Comparison of ENCODE assay signal across 8 cellular contexts in the genomic region with DNA sequence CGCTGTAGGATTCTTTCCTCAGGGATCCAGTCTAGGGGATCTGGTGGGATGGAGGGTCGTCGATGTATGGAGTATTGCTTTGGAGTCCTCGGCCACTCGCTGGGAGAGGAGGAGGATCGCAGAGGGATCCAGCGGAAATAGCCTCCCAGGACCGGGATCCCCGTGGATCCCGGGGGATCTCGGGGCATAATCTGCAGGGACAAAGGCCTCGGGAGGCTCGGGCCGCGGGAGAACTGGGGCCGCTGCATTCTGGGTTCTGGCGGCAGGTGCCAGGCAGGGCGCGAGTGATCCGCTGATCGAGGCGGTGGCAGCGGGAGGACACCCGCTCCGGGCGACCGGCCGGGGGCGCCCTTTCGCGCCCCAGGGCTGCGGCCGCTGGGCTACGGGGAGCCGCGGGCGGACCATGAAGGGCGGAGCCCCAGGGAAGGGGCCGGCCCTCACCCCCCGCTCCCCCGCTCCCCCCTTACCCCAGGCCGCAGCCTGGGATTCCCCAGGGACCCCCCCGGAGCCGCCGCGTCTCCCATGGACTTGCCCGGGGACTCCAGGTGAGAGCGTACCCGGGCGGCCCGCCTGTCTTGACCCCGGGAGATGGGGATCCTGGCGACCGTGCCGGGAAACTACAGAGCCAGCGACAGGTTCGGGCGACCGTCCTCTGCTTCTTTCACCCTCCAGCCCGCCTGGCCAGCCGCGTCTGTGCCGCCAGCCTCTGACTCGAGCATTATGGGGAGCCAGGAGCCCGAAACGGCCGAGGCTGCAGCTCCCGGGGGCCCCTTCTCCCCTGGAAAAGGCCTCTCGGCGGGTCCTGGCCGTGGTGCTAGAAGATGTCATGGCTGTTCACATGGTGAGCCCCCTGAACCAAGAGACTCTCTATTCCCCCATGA. TPM values are rescaled to one million over a fixed set of nuclear protein-coding genes. Genes with fewer than 3 reads are reported as not detected.
DNase-seq lines count a peak whose midpoint lies in the region; ATAC-seq and TF ChIP-seq lines count a peak whose summit lies in the region.

No MANE protein-coding gene starts in this region.

- H3K27ac ChIP-seq in coronary artery, result peak overlapping the region; percentile 84 to 97
- peak overlapping the region; percentile 87 to 97 for H3K27ac ChIP-seq in liver (ENCODE audit: low read depth in 1 of 2, low read length in 2 of 2)

- WGBS in liver, result 1% methylated on average over 71 of the region's 71 CpGs

- TF ChIP-seq RAD21 in liver (IDR thresholded peaks at IDR 0.05), result peak in 1 of 2 donors; percentile 28

- no peaks in the 10 kb centered on the region for H3K27me3 ChIP-seq in liver (ENCODE audit: control insufficient read depth in 4 of 4, insufficient read depth in 4 of 4, low read length in 3 of 4)

- peak; percentile 40 for ATAC-seq in HG02943 (IDR thresholded peaks at IDR 0.05; ENCODE audit: low read depth, unreplicated experiment)

- H3K36me3 ChIP-seq in liver (ENCODE audit: control insufficient read depth in 4 of 4, insufficient read depth in 3 of 4, low read depth in 1 of 4, low read length in 3 of 4), result peaks cover 4 to 27% (median 18%) of the 10 kb centered on the region in 4 donors

- peaks cover 0 to 21% (median 9%) of the 10 kb centered on the region in 4 donors for H3K4me1 ChIP-seq in liver (ENCODE audit: control insufficient read depth in 4 of 4, insufficient read depth in 4 of 4, low read length in 3 of 4)

- H3K9me3 ChIP-seq in liver (ENCODE audit: control insufficient read depth in 4 of 4, low read length in 3 of 4), result no peaks in the 10 kb centered on the region

- peak; percentile 32 for TF ChIP-seq CTCF in coronary artery (IDR thresholded peaks at IDR 0.05)
- TF ChIP-seq CTCF in liver (IDR thresholded peaks at IDR 0.05; ENCODE audit: low read depth, low read length, missing input control), result peak; percentile 50

- H3K9ac ChIP-seq in liver (ENCODE audit: low read depth in 1 of 2, low read length in 2 of 2), result peak overlapping the region; percentile 83 to 84

- peak overlapping the region; percentile 77 for H3K4me3 ChIP-seq in coronary artery
- peak overlapping the region; percentile 81 to 97 (median 84) for H3K4me3 ChIP-seq in liver (ENCODE audit: low read depth in 1 of 3, low read length in 3 of 3)

- DNase-seq in NK-92 treated with Interleukin-12 subunit alpha and Interleukin-12 subunit beta, amount 100 ng/mL, for 24 hours (lab: John Stamatoyannopoulos, UW), result peak; percentile 77
- no peak for DNase-seq in NK-92 (lab: John Stamatoyannopoulos, UW; ENCODE audit: unreplicated experiment)
- DNase-seq in NCI-H226, result peak; percentile 40
- DNase-seq in activated CD4-positive, alpha-beta T cell treated with anti-CD3 and anti-CD28 coated beads for 48 hours, result peak; percentile 86
- peak; percentile 84 for DNase-seq in coronary artery (ENCODE audit: low spot score)
- peak; percentile 73 to 75 for DNase-seq in stimulated activated CD4-positive, alpha-beta T cell treated with anti-CD3 and anti-CD28 coated beads, Interleukin-4, amount 100 ng/mL, for 4 hours

TF ChIP-seq in liver, 16 proteins besides CTCF, POLR2A, EP300 and RAD21:
- TF ChIP-seq, protein P1, sequence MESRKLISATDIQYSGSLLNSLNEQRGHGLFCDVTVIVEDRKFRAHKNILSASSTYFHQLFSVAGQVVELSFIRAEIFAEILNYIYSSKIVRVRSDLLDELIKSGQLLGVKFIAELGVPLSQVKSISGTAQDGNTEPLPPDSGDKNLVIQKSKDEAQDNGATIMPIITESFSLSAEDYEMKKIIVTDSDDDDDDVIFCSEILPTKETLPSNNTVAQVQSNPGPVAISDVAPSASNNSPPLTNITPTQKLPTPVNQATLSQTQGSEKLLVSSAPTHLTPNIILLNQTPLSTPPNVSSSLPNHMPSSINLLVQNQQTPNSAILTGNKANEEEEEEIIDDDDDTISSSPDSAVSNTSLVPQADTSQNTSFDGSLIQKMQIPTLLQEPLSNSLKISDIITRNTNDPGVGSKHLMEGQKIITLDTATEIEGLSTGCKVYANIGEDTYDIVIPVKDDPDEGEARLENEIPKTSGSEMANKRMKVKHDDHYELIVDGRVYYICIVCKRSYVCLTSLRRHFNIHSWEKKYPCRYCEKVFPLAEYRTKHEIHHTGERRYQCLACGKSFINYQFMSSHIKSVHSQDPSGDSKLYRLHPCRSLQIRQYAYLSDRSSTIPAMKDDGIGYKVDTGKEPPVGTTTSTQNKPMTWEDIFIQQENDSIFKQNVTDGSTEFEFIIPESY (IDR thresholded peaks at IDR 0.05), result no peak
- TF ChIP-seq YY1 (IDR thresholded peaks at IDR 0.05) (no peak), HNF4A (conservative IDR thresholded peaks at IDR 0.05) (no peak), GABPA (IDR thresholded peaks at IDR 0.05 in 1 of 2, conservative IDR thresholded peaks at IDR 0.05 in 1 of 2) (no peak), SP1 (IDR thresholded peaks at IDR 0.05) (no peak), FOXA1 (IDR thresholded peaks at IDR 0.05) (no peak), EGR1 (IDR thresholded peaks at IDR 0.05; ENCODE audit: low read depth in 2 of 2) (no peak), JUND (IDR thresholded peaks at IDR 0.05) (no peak), TAF1 (conservative IDR thresholded peaks at IDR 0.05) (no peak), NR2F2 (IDR thresholded peaks at IDR 0.05) (no peak), MAX (IDR thresholded peaks at IDR 0.05) (no peak), ATF3 (IDR thresholded peaks at IDR 0.05) (no peak), HNF4G (IDR thresholded peaks at IDR 0.05) (no peak), RXRA (IDR thresholded peaks at IDR 0.05) (no peak), FOXA2 (IDR thresholded peaks at IDR 0.05) (no peak)
- TF ChIP-seq, protein P2, sequence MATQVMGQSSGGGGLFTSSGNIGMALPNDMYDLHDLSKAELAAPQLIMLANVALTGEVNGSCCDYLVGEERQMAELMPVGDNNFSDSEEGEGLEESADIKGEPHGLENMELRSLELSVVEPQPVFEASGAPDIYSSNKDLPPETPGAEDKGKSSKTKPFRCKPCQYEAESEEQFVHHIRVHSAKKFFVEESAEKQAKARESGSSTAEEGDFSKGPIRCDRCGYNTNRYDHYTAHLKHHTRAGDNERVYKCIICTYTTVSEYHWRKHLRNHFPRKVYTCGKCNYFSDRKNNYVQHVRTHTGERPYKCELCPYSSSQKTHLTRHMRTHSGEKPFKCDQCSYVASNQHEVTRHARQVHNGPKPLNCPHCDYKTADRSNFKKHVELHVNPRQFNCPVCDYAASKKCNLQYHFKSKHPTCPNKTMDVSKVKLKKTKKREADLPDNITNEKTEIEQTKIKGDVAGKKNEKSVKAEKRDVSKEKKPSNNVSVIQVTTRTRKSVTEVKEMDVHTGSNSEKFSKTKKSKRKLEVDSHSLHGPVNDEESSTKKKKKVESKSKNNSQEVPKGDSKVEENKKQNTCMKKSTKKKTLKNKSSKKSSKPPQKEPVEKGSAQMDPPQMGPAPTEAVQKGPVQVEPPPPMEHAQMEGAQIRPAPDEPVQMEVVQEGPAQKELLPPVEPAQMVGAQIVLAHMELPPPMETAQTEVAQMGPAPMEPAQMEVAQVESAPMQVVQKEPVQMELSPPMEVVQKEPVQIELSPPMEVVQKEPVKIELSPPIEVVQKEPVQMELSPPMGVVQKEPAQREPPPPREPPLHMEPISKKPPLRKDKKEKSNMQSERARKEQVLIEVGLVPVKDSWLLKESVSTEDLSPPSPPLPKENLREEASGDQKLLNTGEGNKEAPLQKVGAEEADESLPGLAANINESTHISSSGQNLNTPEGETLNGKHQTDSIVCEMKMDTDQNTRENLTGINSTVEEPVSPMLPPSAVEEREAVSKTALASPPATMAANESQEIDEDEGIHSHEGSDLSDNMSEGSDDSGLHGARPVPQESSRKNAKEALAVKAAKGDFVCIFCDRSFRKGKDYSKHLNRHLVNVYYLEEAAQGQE (IDR thresholded peaks at IDR 0.05), result no peak

RNA-seq across cellular contexts. Expression of gene PRR14, which starts 0.6 kb away (rescaled TPM):
- 1 to 10 TPM; 7.5 to 9.1 TPM for total RNA-seq in liver
- 10 to 100 TPM in 1 of 2 donors, 1 to 10 TPM in 1; 8.6 to 13.5 TPM for polyA plus RNA-seq in liver

RNA-seq across cellular contexts. Expression of gene FBRS, which starts 6.9 kb away (rescaled TPM):
- total RNA-seq in liver, result 10 to 100 TPM in 1 of 2 donors, 1 to 10 TPM in 1; 7.3 to 15.1 TPM
- polyA plus RNA-seq in liver, result 10 to 100 TPM in 1 of 2 donors, 1 to 10 TPM in 1; 4.1 to 15.5 TPM

RNA-seq across cellular contexts. Expression of gene ZNF689, which starts 41.2 kb away (rescaled TPM):
- 1 to 10 TPM; 4.6 to 5.8 TPM for total RNA-seq in liver
- 1 to 10 TPM; 2.6 to 4.0 TPM for polyA plus RNA-seq in liver

RNA-seq across cellular contexts. Expression of gene SRCAP, which starts 47.6 kb away (rescaled TPM):
- 10 to 100 TPM; 26.8 to 27.7 TPM for total RNA-seq in liver
- 1 to 10 TPM; 7.6 to 8.7 TPM for polyA plus RNA-seq in liver
